Comparison of ENCODE assay signal across 8 cellular contexts in the genomic region with DNA sequence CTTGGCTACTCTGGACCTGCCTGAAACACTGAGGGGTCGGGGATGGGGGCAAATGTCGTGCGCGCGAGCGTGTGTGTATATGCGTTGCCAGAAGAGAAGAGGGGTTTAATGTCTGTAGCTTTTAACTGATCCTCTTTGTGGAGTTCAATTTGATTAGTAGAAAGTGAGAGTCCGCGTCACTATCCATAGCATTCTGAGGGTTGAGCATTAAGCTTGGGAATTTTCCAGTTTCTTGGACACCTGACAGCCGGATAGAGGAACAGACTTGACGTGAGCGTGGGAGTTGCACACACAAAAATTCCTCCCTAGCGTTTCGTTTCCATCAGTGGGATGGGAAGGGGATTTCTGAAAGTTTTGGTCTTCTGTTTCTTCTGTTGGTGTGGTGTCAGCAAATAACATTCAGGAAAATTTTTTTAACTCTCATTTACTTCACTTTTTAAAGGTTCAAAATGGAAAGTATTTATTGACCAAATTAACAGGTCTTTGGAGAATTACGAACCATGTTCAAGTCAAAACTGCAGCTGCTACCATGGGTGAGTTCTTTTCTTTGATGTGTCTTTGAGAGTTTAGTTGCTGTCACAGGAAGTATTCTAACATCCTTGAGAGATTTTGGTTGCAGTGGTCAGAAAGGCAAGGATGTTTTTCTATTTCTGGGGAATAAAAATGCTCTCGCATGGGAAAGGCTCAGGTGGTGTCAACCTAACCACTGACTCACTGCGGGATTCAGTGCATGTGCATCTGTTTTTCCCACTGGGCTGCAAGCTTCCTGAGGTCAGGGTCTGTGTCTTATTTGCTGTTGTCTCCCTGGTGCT. TPM values are rescaled to one million over a fixed set of nuclear protein-coding genes. Genes with fewer than 3 reads are reported as not detected.
DNase-seq lines count a peak whose midpoint lies in the region; ATAC-seq and TF ChIP-seq lines count a peak whose summit lies in the region.

No MANE protein-coding gene starts in this region.

- H3K4me1 ChIP-seq in iPS DF 6.9 (ENCODE audit: control insufficient read depth, insufficient read depth, low read length), result 0 out of 2 replicates have a peak, but pooled peaks cover 1% of the 10 kb centered on the region
- H3K4me1 ChIP-seq in gastrocnemius medialis, result peaks cover 8 to 15% of the 10 kb centered on the region in 2 donors

- H3K27me3 ChIP-seq in iPS DF 6.9 (ENCODE audit: control insufficient read depth, insufficient read depth, low read length), result no peaks in the 10 kb centered on the region
- no peaks in the 10 kb centered on the region for H3K27me3 ChIP-seq in gastrocnemius medialis

- peaks cover 18 to 31% of the 10 kb centered on the region in 2 donors for H3K36me3 Mint-ChIP-seq in CD14-positive monocyte
- H3K36me3 Mint-ChIP-seq in IgD-negative memory B cell, result peaks cover 4% of the 10 kb centered on the region
- H3K36me3 Mint-ChIP-seq in activated naive CD8-positive, alpha-beta T cell, result peaks cover 5% of the 10 kb centered on the region

- H3K9me3 Mint-ChIP-seq in CD14-positive monocyte (peaks cover 0 to 2% (median 0%) of the 10 kb centered on the region in 7 donors), IgD-negative memory B cell (no peaks in the 10 kb centered on the region)
- no peaks in the 10 kb centered on the region for H3K9me3 Mint-ChIP-seq in activated naive CD8-positive, alpha-beta T cell (ENCODE audit: low read depth)

- peak overlapping the region; percentile 6 to 93 (median 81) for H3K27ac Mint-ChIP-seq in CD14-positive monocyte
- peak overlapping the region; percentile 17 to 97 (median 67) for H3K27ac Mint-ChIP-seq in IgD-negative memory B cell
- H3K27ac Mint-ChIP-seq in activated naive CD8-positive, alpha-beta T cell, result peak overlapping the region; percentile 93

- H3K4me1 Mint-ChIP-seq in CD14-positive monocyte (peaks cover 27% of the 10 kb centered on the region), IgD-negative memory B cell (peaks cover 17 to 29% (median 19%) of the 10 kb centered on the region in 3 donors)
- peaks cover 32% of the 10 kb centered on the region for H3K4me1 Mint-ChIP-seq in activated naive CD8-positive, alpha-beta T cell (ENCODE audit: low read depth)

- H3K36me3 ChIP-seq in iPS DF 6.9 (ENCODE audit: control insufficient read depth, insufficient read depth, low read length), result no peaks in the 10 kb centered on the region
- H3K36me3 ChIP-seq in gastrocnemius medialis, result peaks cover 0 to 24% of the 10 kb centered on the region in 2 donors

- H3K27me3 Mint-ChIP-seq in CD14-positive monocyte (ENCODE audit: low read depth in 3 of 3), result peaks cover 0 to 3% (median 1%) of the 10 kb centered on the region in 3 donors
- H3K27me3 Mint-ChIP-seq in IgD-negative memory B cell, result no peaks in the 10 kb centered on the region
- H3K27me3 Mint-ChIP-seq in activated naive CD8-positive, alpha-beta T cell, result no peaks in the 10 kb centered on the region

- TF ChIP-seq CTCF in CD14-positive monocyte (IDR thresholded peaks at IDR 0.05) (no peak), gastrocnemius medialis (IDR thresholded peaks at IDR 0.05 in 4 of 5, conservative IDR thresholded peaks at IDR 0.05 in 1 of 5) (no peak)

- in situ Hi-C loops in gastrocnemius medialis (cut with MboI; ENCODE audit: low sequenced_read_pairs in 4 of 4), result loop anchor here in 1 of 4 donors (25.0 kb wide), 1 partner anchor 618 kb away; a partner anchor contains a TSS

- intact Hi-C loops in CD14-positive monocyte (cut with micrococcal nuclease) (loop anchor here (2.0 to 10.0 kb wide), 4 partner anchors 29 to 625 kb away; a partner anchor contains a TSS), gastrocnemius medialis (cut with DNase I; ENCODE audit: low total_unique reads) (loop anchor here (1.0 to 10.0 kb wide), 3 partner anchors 208 to 1275 kb away; a partner anchor contains a TSS)

- TF ChIP-seq POLR2A in gastrocnemius medialis (IDR thresholded peaks at IDR 0.05), result no peak

- H3K9me3 ChIP-seq in iPS DF 6.9 (ENCODE audit: control insufficient read depth, insufficient read depth, low read length) (no peaks in the 10 kb centered on the region), gastrocnemius medialis (no peaks in the 10 kb centered on the region)

- H3K27ac ChIP-seq in iPS DF 6.9 (ENCODE audit: low read length) (no peak overlapping the region), gastrocnemius medialis (peak overlapping the region; percentile 83 to 87 (median 84))

- DNase-seq in CD14-positive monocyte (ENCODE audit: low spot score) (no peak), iPS DF 6.9 (ENCODE audit: low read depth, low spot score) (no peak), gastrocnemius medialis (no peak)

- ATAC-seq in GM19351 (IDR thresholded peaks at IDR 0.05; ENCODE audit: unreplicated experiment) (peak; percentile 49), gastrocnemius medialis (peak in 1 of 2 donors; percentile 3), GM19467 (IDR thresholded peaks at IDR 0.05; ENCODE audit: unreplicated experiment) (no peak), HG03095 (IDR thresholded peaks at IDR 0.05; ENCODE audit: unreplicated experiment) (no peak)

- peak overlapping the region; percentile 85 for H3K4me3 ChIP-seq in iPS DF 6.9 (ENCODE audit: low read length)
- H3K4me3 ChIP-seq in gastrocnemius medialis, result peak overlapping the region; percentile 87 to 99 (median 93)

- H3K4me3 Mint-ChIP-seq in CD14-positive monocyte, result peak overlapping the region; percentile 91 to 99
- peak overlapping the region; percentile 89 to 98 (median 96) for H3K4me3 Mint-ChIP-seq in IgD-negative memory B cell
- H3K4me3 Mint-ChIP-seq in activated naive CD8-positive, alpha-beta T cell, result peak overlapping the region; percentile 95

- WGBS in iPS DF 6.9 (ENCODE audit: insufficient coverage, insufficient read length), result no CpG with 5 or more reads among the region's 17 CpGs

RNA-seq across cellular contexts. Expression of a gene that starts 0.8 kb away (rescaled TPM):
- 10 to 100 TPM; 30.3 to 34.8 TPM for polyA plus RNA-seq in CD14-positive monocyte
- polyA plus RNA-seq in IgD-negative memory B cell, result 27.2 TPM
- total RNA-seq in gastrocnemius medialis, result 1 to 10 TPM; 2.6 to 6.3 (median 3.3) TPM

RNA-seq across cellular contexts. Expression of a gene that starts 6.2 kb away (rescaled TPM):
- polyA plus RNA-seq in CD14-positive monocyte, result 10 to 100 TPM in 1 of 2 donors, 1 to 10 TPM in 1; 9.6 to 11.6 TPM
- 20.9 TPM for polyA plus RNA-seq in IgD-negative memory B cell
- 10 to 100 TPM in 3 of 4 donors, 1 to 10 TPM in 1; 9.0 to 21.2 (median 15.5) TPM for total RNA-seq in gastrocnemius medialis

RNA-seq across cellular contexts. Expression of a gene that starts 28.8 kb away (rescaled TPM):
- 10 to 100 TPM; 78.2 to 81.1 TPM for polyA plus RNA-seq in CD14-positive monocyte
- 89.0 TPM for polyA plus RNA-seq in IgD-negative memory B cell
- total RNA-seq in gastrocnemius medialis, result 100 to 1,000 TPM in 2 of 4 donors, 10 to 100 TPM in 2; 41.2 to 137 (median 101) TPM
